Comparison of ENCODE assay signal across 12 cellular contexts in genomic region chr9:4508907-4509589, GRCh38. TPM values are rescaled to one million over a fixed set of nuclear protein-coding genes. Genes with fewer than 3 reads are reported as not detected.
DNase-seq lines count a peak whose midpoint lies in the region; ATAC-seq and TF ChIP-seq lines count a peak whose summit lies in the region.
"Had no signal": no experiment of that assay in that cellular context is flagged by ENCODE, and none has a peak within 500 bp of the region (broad histone marks: within the 10 kb centered on the region; RNA-seq: fewer than 3 reads in every experiment).

No MANE protein-coding gene starts in this region.

- H3K4me3 Mint-ChIP-seq in activated CD8-positive, alpha-beta T cell treated with anti-CD3 and anti-CD28 coated beads for 36 hours: no peak overlapping the region
- H3K4me3 Mint-ChIP-seq: activated naive CD4-positive, alpha-beta T cell treated with anti-CD3 and anti-CD28 coated beads, Interleukin-2, amount 50 U/mL, for 24 hours had no signal

- intact Hi-C loops in activated CD8-positive, alpha-beta T cell treated with anti-CD3 and anti-CD28 coated beads for 36 hours (cut with micrococcal nuclease): no loop called here
- intact Hi-C loops in uterus (cut with DNase I; ENCODE audit: low total_unique reads): no loop called here

- DNase-seq in GM04504 (ENCODE audit: low read depth) (peak; percentile 72), adipocyte (ENCODE audit: low read depth) (peak; percentile 51), foreskin keratinocyte (peak; percentile 34 to 67), uterus (no peak)
- DNase-seq in activated CD8-positive, alpha-beta T cell treated with anti-CD3 and anti-CD28 coated beads for 36 hours: no peak
- DNase-seq: cerebellar nuclear complex, NCI-H187 treated with DMSO at 0.1 percent for 48 hours had no signal

- H3K27me3 ChIP-seq in adipocyte (replicated peaks; ENCODE audit: control insufficient read depth, insufficient read depth, low read length) (no peaks in the 10 kb centered on the region), foreskin keratinocyte (peaks cover 3% of the 10 kb centered on the region), skeletal muscle satellite cell (ENCODE audit: control insufficient read depth, insufficient read depth, low read length) (no peaks in the 10 kb centered on the region), uterus (no peaks in the 10 kb centered on the region)
- H3K27me3 ChIP-seq: esophagus muscularis mucosa had no signal

- H3K36me3 Mint-ChIP-seq in activated CD8-positive, alpha-beta T cell treated with anti-CD3 and anti-CD28 coated beads for 36 hours (ENCODE audit: low read depth): no peaks in the 10 kb centered on the region
- H3K36me3 Mint-ChIP-seq: activated naive CD4-positive, alpha-beta T cell treated with anti-CD3 and anti-CD28 coated beads, Interleukin-2, amount 50 U/mL, for 24 hours had no signal

- H3K36me3 ChIP-seq in adipocyte (ENCODE audit: control insufficient read depth, insufficient read depth, low read length, severe bottlenecking) (no peaks in the 10 kb centered on the region), skeletal muscle satellite cell (ENCODE audit: insufficient read depth, low read length) (no peaks in the 10 kb centered on the region), uterus (no peaks in the 10 kb centered on the region)
- H3K36me3 ChIP-seq: esophagus muscularis mucosa had no signal

- H3K4me1 Mint-ChIP-seq in activated CD8-positive, alpha-beta T cell treated with anti-CD3 and anti-CD28 coated beads for 36 hours (ENCODE audit: low read depth): no peaks in the 10 kb centered on the region
- H3K4me1 Mint-ChIP-seq: activated naive CD4-positive, alpha-beta T cell treated with anti-CD3 and anti-CD28 coated beads, Interleukin-2, amount 50 U/mL, for 24 hours had no signal

- H3K9ac ChIP-seq in adipocyte (ENCODE audit: low read length) (peak overlapping the region; percentile 36), skeletal muscle satellite cell (ENCODE audit: low read depth, low read length) (peak overlapping the region; percentile 52)

- H3K4me1 ChIP-seq in adipocyte (ENCODE audit: control insufficient read depth, insufficient read depth, low read length) (peaks cover 23% of the 10 kb centered on the region), foreskin keratinocyte (no peaks in the 10 kb centered on the region), skeletal muscle satellite cell (ENCODE audit: control insufficient read depth, insufficient read depth, low read length) (peaks cover 18% of the 10 kb centered on the region), uterus (no peaks in the 10 kb centered on the region)
- H3K4me1 ChIP-seq: esophagus muscularis mucosa had no signal

- H3K9me3 Mint-ChIP-seq in activated CD8-positive, alpha-beta T cell treated with anti-CD3 and anti-CD28 coated beads for 36 hours: no peaks in the 10 kb centered on the region
- H3K9me3 Mint-ChIP-seq: activated naive CD4-positive, alpha-beta T cell treated with anti-CD3 and anti-CD28 coated beads, Interleukin-2, amount 50 U/mL, for 24 hours had no signal

- H3K27ac Mint-ChIP-seq in activated CD8-positive, alpha-beta T cell treated with anti-CD3 and anti-CD28 coated beads for 36 hours: no peak overlapping the region
- H3K27ac Mint-ChIP-seq: activated naive CD4-positive, alpha-beta T cell treated with anti-CD3 and anti-CD28 coated beads, Interleukin-2, amount 50 U/mL, for 24 hours had no signal

- no peak for TF ChIP-seq POLR2A in uterus (IDR thresholded peaks at IDR 0.05)

- TF ChIP-seq CTCF in foreskin keratinocyte (conservative IDR thresholded peaks at IDR 0.05) (no peak), uterus (IDR thresholded peaks at IDR 0.05) (no peak)
- TF ChIP-seq CTCF in activated CD8-positive, alpha-beta T cell treated with anti-CD3 and anti-CD28 coated beads for 36 hours (IDR thresholded peaks at IDR 0.05): no peak

- H3K4me3 ChIP-seq in adipocyte (ENCODE audit: low read length): peak overlapping the region; percentile 11
- H3K4me3 ChIP-seq in skeletal muscle satellite cell (ENCODE audit: low read length): no peak overlapping the region
- H3K4me3 ChIP-seq in uterus: no peak overlapping the region
- H3K4me3 ChIP-seq: esophagus muscularis mucosa had no signal

- H3K27me3 Mint-ChIP-seq in activated CD8-positive, alpha-beta T cell treated with anti-CD3 and anti-CD28 coated beads for 36 hours: no peaks in the 10 kb centered on the region
- H3K27me3 Mint-ChIP-seq: activated naive CD4-positive, alpha-beta T cell treated with anti-CD3 and anti-CD28 coated beads, Interleukin-2, amount 50 U/mL, for 24 hours had no signal

- POLR2A ChIA-PET in activated CD8-positive, alpha-beta T cell treated with anti-CD3 and anti-CD28 coated beads for 36 hours (lab: Charles Lee): no interaction called here

- H3K27ac ChIP-seq in foreskin keratinocyte (no peak overlapping the region), uterus (no peak overlapping the region)
- H3K27ac ChIP-seq: esophagus muscularis mucosa had no signal

- ATAC-seq in foreskin keratinocyte (peak; percentile 52), HG03025 (IDR thresholded peaks at IDR 0.05; ENCODE audit: low FRiP score, unreplicated experiment) (no peak), HG03342 (IDR thresholded peaks at IDR 0.05; ENCODE audit: unreplicated experiment) (no peak)
- ATAC-seq in activated CD8-positive, alpha-beta T cell treated with anti-CD3 and anti-CD28 coated beads for 36 hours: no peak

- CTCF ChIA-PET in activated CD8-positive, alpha-beta T cell treated with anti-CD3 and anti-CD28 coated beads for 36 hours (lab: Charles Lee): interaction anchor here (0.9 kb wide), 1 partner anchor 11 kb away, joined by 3 read pairs; no protein-coding TSS in a partner anchor

- peak overlapping the region; percentile 25 for H3K4me2 ChIP-seq in skeletal muscle satellite cell (ENCODE audit: low read length)

- H3K9me3 ChIP-seq in adipocyte (ENCODE audit: control insufficient read depth, low read length) (no peaks in the 10 kb centered on the region), skeletal muscle satellite cell (replicated peaks; ENCODE audit: low read length) (no peaks in the 10 kb centered on the region), uterus (peaks cover 0 to 2% of the 10 kb centered on the region in 2 donors)
- H3K9me3 ChIP-seq: esophagus muscularis mucosa had no signal

RNA-seq across cellular contexts. Expression of gene SLC1A1, which starts 18.8 kb away (rescaled TPM):
- total RNA-seq in foreskin keratinocyte (not detected in 2 replicates), uterus (10 to 100 TPM in 2 of 4 donors, 1 to 10 TPM in 2; 6.8 to 19.2 (median 11.8) TPM)
- polyA plus RNA-seq in foreskin keratinocyte: 0.02 TPM in 1 of 2 replicates, not detected in the other
- total RNA-seq in skeletal muscle satellite cell (2012; rRNA removed): 26.9 and 46.7 TPM in 2 replicates
- under 1 TPM; 0.09 to 0.29 TPM for total RNA-seq in activated CD8-positive, alpha-beta T cell treated with anti-CD3 and anti-CD28 coated beads for 36 hours

Comparison
In these comparisons a context has a peak if more than half of its experiments do, and no peak if none do; other contexts are left out.
1. DNase-seq: peak in GM04504 (single experiment), adipocyte (single experiment) and foreskin keratinocyte (2 of 2); none in activated CD8-positive, alpha-beta T cell treated with anti-CD3 and anti-CD28 coated beads for 36 hours (single experiment) and uterus (0 of 2).